In the genomic region with DNA sequence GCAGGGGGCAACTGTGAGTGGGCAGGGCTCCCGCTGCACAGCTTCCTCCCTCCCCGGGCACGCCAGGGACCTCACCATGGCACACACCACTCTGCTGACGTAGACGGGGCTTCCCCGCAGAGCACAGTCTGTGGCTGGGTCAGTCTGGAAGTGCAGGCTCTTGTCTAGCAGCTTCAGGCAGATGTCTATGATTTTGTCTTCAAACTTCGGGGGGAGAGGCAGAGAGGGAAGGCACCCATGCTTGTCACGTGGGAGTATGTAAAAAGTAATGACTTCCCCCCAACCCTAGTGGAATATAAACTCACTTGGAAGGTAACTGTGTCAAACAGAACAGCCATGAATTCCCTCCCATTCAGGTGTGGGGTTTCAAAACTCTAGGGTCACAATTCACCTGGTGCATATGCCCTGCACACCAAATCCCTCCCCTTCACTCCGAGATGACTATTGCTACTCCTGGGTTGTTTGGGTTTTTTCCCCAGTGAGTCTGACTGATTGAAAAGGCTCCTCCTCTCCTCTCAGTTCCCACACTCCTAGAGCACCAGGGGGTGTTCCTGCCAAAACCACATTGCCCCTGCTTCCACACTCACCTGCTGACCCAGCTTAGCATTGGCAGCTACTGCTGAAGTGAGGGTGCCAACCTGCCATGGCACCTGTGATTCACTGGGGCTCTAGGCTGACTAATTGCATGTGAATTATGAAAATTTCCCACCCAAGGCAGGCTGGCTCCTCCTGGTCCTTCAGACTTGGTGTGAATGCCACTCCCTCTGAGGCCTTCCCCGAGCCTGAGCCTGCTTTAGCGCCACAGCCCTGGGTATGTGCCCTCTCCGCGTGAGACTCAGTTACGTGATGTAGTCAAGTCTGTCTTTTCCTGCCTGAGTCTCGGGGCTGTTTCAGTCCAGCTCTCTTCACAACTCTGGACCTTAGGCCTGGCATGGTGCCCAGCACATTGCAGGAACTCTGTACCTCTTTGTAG, we compare ENCODE assay signal across 9 cellular contexts. TPM values are rescaled to one million over a fixed set of nuclear protein-coding genes. Genes with fewer than 3 reads are reported as not detected.
DNase-seq lines count a peak whose midpoint lies in the region; ATAC-seq, FAIRE-seq and TF ChIP-seq lines count a peak whose summit lies in the region.
"Had no signal": no experiment of that assay in that cellular context is flagged by ENCODE, and none has a peak within 500 bp of the region (broad histone marks: within the 10 kb centered on the region; RNA-seq: fewer than 3 reads in every experiment).

No MANE protein-coding gene starts in this region.

- H3K4me3 Mint-ChIP-seq in T-helper 2 cell treated with Interferon-gamma antibody and Interleukin-4, amounts not matched to agents 5 μg/mL and 100 μg/mL, for 36 hours, result no peak overlapping the region

- FAIRE-seq in GM12892 (lab: Jason Lieb, UNC) (peak; percentile 94), H54 (lab: Jason Lieb, UNC) (peak; percentile 90), urothelium cell line (lab: Jason Lieb, UNC) (peak; percentile 27)

- no peak for DNase-seq in GM12892 (ENCODE audit: insufficient read length)
- DNase-seq in H54 (ENCODE audit: insufficient read length, low spot score), result peak; percentile 79
- peak; percentile 86 for DNase-seq in RWPE2 (ENCODE audit: low spot score)
- peak; percentile 6 for DNase-seq in fibroblast of villous mesenchyme (ENCODE audit: low read depth)
- peak; percentile 67 for DNase-seq in urothelium cell line (ENCODE audit: low spot score)
- no peak for DNase-seq in midbrain (lab: John Stamatoyannopoulos, UW)
- no peak for DNase-seq in T-helper 2 cell treated with Interferon-gamma antibody and Interleukin-4, amounts not matched to agents 5 μg/mL and 100 μg/mL, for 36 hours (ENCODE audit: low spot score)
- DNase-seq in HCEC 1CT, result no peak

- H3K36me3 Mint-ChIP-seq in T-helper 2 cell treated with Interferon-gamma antibody and Interleukin-4, amounts not matched to agents 5 μg/mL and 100 μg/mL, for 36 hours (ENCODE audit: low read depth), result no peaks in the 10 kb centered on the region

- no peaks in the 10 kb centered on the region for H3K9me3 Mint-ChIP-seq in T-helper 2 cell treated with Interferon-gamma antibody and Interleukin-4, amounts not matched to agents 5 μg/mL and 100 μg/mL, for 36 hours

- H3K27ac Mint-ChIP-seq in T-helper 2 cell treated with Interferon-gamma antibody and Interleukin-4, amounts not matched to agents 5 μg/mL and 100 μg/mL, for 36 hours, result no peak overlapping the region

- no peaks in the 10 kb centered on the region for H3K9me3 ChIP-seq in RWPE2 (ENCODE audit: severe bottlenecking)

- peak; percentile 90 for ATAC-seq in RWPE2 (ENCODE audit: low read depth)

- TF ChIP-seq POLR2A in GM12892 (IDR thresholded peaks at IDR 0.05; ENCODE audit: low read depth, low read length), result no peak
- TF ChIP-seq POLR2A in H54 (IDR thresholded peaks at IDR 0.05; ENCODE audit: low read depth, low read length), result no peak

- H3K4me1 ChIP-seq in RWPE2 (ENCODE audit: insufficient read depth, poor library complexity, severe bottlenecking), result peaks cover 3% of the 10 kb centered on the region

- TF ChIP-seq CTCF in RWPE2 (IDR thresholded peaks at IDR 0.05; ENCODE audit: poor library complexity, severe bottlenecking), result no peak
- TF ChIP-seq CTCF in fibroblast of villous mesenchyme (IDR thresholded peaks at IDR 0.05; ENCODE audit: insufficient read depth, low read depth, low read length), result no peak

- no peaks in the 10 kb centered on the region for H3K36me3 ChIP-seq in RWPE2 (ENCODE audit: low read depth)

- H3K27me3 ChIP-seq in RWPE2 (ENCODE audit: insufficient read depth, poor library complexity, severe bottlenecking), result no peaks in the 10 kb centered on the region

- H3K4me3 ChIP-seq in RWPE2 (ENCODE audit: severe bottlenecking) (no peak overlapping the region), fibroblast of villous mesenchyme (ENCODE audit: low read depth, low read length) (no peak overlapping the region)
- H3K4me3 ChIP-seq: dorsolateral prefrontal cortex had no signal

- no peaks in the 10 kb centered on the region for H3K27me3 Mint-ChIP-seq in T-helper 2 cell treated with Interferon-gamma antibody and Interleukin-4, amounts not matched to agents 5 μg/mL and 100 μg/mL, for 36 hours (ENCODE audit: low read depth)

- H3K4me1 Mint-ChIP-seq in T-helper 2 cell treated with Interferon-gamma antibody and Interleukin-4, amounts not matched to agents 5 μg/mL and 100 μg/mL, for 36 hours (ENCODE audit: low read depth), result peaks cover 39% of the 10 kb centered on the region

- no peak overlapping the region for H3K27ac ChIP-seq in RWPE2 (ENCODE audit: poor library complexity, severe bottlenecking)
- H3K27ac ChIP-seq: dorsolateral prefrontal cortex had no signal

RNA-seq across cellular contexts. Expression of a gene that starts 13.0 kb away (rescaled TPM):
- polyA plus RNA-seq in GM12892 (2012; ENCODE audit: missing spikeins), result 2.3 TPM
- not detected in 2 replicates for total RNA-seq in fibroblast of villous mesenchyme

RNA-seq across cellular contexts. Expression of a gene that starts 32.9 kb away (rescaled TPM):
- not detected for polyA plus RNA-seq in GM12892 (2012; ENCODE audit: missing spikeins)
- total RNA-seq in fibroblast of villous mesenchyme, result not detected in 2 replicates

RNA-seq across cellular contexts. Expression of a gene that starts 48.3 kb away (rescaled TPM):
- polyA plus RNA-seq in GM12892 (2012; ENCODE audit: missing spikeins), result not detected
- total RNA-seq in fibroblast of villous mesenchyme, result not detected in 2 replicates

Comparison
In these comparisons a context has a peak if more than half of its experiments do, and no peak if none do; other contexts are left out.
1. DNase-seq: peak in H54 (single experiment), RWPE2 (single experiment), fibroblast of villous mesenchyme (single experiment) and urothelium cell line (single experiment); none in GM12892 (single experiment), midbrain (single experiment), T-helper 2 cell treated with Interferon-gamma antibody and Interleukin-4, amounts not matched to agents 5 μg/mL and 100 μg/mL, for 36 hours (single experiment) and HCEC 1CT (single experiment).